ENCODE assay signal across 1 cellular context in the genomic region with DNA sequence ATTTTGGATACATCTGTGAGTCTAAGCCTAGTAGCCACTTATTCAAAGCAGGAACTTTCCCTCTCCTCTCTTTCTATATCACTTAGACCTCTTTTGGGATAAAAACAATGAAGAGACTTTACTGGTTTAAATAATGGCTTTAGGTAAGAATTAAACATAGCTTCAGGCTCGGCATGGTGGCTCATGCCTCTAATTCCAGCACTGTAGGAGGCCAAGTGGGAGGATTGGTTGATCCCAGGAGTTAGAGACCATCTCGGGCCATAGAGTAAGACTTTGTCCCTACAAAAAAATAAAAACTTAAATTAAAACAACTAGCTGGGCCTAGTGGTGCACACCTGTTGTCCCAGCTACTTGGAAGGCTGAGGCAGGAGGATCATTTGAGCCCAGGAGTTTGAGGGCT.
A peak's percentile ranks its signal among the peaks of the same experiment; 100 is the strongest.
TF ChIP-seq lines count a peak whose summit lies in the region.

No MANE protein-coding gene starts in this region.

TF ChIP-seq in H1, 55 proteins besides CTCF, POLR2A, EP300 and RAD21:
- TF ChIP-seq, protein P1, sequence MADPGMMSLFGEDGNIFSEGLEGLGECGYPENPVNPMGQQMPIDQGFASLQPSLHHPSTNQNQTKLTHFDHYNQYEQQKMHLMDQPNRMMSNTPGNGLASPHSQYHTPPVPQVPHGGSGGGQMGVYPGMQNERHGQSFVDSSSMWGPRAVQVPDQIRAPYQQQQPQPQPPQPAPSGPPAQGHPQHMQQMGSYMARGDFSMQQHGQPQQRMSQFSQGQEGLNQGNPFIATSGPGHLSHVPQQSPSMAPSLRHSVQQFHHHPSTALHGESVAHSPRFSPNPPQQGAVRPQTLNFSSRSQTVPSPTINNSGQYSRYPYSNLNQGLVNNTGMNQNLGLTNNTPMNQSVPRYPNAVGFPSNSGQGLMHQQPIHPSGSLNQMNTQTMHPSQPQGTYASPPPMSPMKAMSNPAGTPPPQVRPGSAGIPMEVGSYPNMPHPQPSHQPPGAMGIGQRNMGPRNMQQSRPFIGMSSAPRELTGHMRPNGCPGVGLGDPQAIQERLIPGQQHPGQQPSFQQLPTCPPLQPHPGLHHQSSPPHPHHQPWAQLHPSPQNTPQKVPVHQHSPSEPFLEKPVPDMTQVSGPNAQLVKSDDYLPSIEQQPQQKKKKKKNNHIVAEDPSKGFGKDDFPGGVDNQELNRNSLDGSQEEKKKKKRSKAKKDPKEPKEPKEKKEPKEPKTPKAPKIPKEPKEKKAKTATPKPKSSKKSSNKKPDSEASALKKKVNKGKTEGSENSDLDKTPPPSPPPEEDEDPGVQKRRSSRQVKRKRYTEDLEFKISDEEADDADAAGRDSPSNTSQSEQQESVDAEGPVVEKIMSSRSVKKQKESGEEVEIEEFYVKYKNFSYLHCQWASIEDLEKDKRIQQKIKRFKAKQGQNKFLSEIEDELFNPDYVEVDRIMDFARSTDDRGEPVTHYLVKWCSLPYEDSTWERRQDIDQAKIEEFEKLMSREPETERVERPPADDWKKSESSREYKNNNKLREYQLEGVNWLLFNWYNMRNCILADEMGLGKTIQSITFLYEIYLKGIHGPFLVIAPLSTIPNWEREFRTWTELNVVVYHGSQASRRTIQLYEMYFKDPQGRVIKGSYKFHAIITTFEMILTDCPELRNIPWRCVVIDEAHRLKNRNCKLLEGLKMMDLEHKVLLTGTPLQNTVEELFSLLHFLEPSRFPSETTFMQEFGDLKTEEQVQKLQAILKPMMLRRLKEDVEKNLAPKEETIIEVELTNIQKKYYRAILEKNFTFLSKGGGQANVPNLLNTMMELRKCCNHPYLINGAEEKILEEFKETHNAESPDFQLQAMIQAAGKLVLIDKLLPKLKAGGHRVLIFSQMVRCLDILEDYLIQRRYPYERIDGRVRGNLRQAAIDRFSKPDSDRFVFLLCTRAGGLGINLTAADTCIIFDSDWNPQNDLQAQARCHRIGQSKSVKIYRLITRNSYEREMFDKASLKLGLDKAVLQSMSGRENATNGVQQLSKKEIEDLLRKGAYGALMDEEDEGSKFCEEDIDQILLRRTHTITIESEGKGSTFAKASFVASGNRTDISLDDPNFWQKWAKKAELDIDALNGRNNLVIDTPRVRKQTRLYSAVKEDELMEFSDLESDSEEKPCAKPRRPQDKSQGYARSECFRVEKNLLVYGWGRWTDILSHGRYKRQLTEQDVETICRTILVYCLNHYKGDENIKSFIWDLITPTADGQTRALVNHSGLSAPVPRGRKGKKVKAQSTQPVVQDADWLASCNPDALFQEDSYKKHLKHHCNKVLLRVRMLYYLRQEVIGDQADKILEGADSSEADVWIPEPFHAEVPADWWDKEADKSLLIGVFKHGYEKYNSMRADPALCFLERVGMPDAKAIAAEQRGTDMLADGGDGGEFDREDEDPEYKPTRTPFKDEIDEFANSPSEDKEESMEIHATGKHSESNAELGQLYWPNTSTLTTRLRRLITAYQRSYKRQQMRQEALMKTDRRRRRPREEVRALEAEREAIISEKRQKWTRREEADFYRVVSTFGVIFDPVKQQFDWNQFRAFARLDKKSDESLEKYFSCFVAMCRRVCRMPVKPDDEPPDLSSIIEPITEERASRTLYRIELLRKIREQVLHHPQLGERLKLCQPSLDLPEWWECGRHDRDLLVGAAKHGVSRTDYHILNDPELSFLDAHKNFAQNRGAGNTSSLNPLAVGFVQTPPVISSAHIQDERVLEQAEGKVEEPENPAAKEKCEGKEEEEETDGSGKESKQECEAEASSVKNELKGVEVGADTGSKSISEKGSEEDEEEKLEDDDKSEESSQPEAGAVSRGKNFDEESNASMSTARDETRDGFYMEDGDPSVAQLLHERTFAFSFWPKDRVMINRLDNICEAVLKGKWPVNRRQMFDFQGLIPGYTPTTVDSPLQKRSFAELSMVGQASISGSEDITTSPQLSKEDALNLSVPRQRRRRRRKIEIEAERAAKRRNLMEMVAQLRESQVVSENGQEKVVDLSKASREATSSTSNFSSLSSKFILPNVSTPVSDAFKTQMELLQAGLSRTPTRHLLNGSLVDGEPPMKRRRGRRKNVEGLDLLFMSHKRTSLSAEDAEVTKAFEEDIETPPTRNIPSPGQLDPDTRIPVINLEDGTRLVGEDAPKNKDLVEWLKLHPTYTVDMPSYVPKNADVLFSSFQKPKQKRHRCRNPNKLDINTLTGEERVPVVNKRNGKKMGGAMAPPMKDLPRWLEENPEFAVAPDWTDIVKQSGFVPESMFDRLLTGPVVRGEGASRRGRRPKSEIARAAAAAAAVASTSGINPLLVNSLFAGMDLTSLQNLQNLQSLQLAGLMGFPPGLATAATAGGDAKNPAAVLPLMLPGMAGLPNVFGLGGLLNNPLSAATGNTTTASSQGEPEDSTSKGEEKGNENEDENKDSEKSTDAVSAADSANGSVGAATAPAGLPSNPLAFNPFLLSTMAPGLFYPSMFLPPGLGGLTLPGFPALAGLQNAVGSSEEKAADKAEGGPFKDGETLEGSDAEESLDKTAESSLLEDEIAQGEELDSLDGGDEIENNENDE (IDR thresholded peaks at IDR 0.05; ENCODE audit: insufficient replicate concordance, low read length) = peak; percentile 44
- TF ChIP-seq POU5F1 (IDR thresholded peaks at IDR 0.05; ENCODE audit: low read depth, low read length) = no peak
- no peak for TF ChIP-seq BACH1 (IDR thresholded peaks at IDR 0.05; ENCODE audit: low read length)
- TF ChIP-seq TAF1 (IDR thresholded peaks at IDR 0.05; ENCODE audit: low read depth, low read length) = no peak
- TF ChIP-seq RFX5 (IDR thresholded peaks at IDR 0.05; ENCODE audit: borderline replicate concordance, low read depth, low read length) = no peak
- TF ChIP-seq CBX5 (IDR thresholded peaks at IDR 0.05; ENCODE audit: low read depth, low read length) = no peak
- no peak for TF ChIP-seq GABPA (IDR thresholded peaks at IDR 0.05; ENCODE audit: borderline replicate concordance, insufficient read depth, low read length)
- no peak for TF ChIP-seq KDM4A (IDR thresholded peaks at IDR 0.05; ENCODE audit: low read depth, low read length, severe bottlenecking)
- TF ChIP-seq CREB1 (IDR thresholded peaks at IDR 0.05) = no peak
- no peak for TF ChIP-seq NRF1 (IDR thresholded peaks at IDR 0.05; ENCODE audit: low read depth, low read length)
- peak; percentile 71 for TF ChIP-seq TEAD4 (IDR thresholded peaks at IDR 0.05; ENCODE audit: low read depth, low read length)
- TF ChIP-seq SIRT6 (IDR thresholded peaks at IDR 0.05; ENCODE audit: low read length) = no peak
- TF ChIP-seq, protein P2, sequence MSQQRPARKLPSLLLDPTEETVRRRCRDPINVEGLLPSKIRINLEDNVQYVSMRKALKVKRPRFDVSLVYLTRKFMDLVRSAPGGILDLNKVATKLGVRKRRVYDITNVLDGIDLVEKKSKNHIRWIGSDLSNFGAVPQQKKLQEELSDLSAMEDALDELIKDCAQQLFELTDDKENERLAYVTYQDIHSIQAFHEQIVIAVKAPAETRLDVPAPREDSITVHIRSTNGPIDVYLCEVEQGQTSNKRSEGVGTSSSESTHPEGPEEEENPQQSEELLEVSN (IDR thresholded peaks at IDR 0.05) = no peak
- TF ChIP-seq SIX5 (IDR thresholded peaks at IDR 0.05; ENCODE audit: low read depth, low read length) = no peak
- TF ChIP-seq TCF12 (IDR thresholded peaks at IDR 0.05; ENCODE audit: low read depth, low read length) = no peak
TF ChIP-seq in H1: peak in this region for 2.
